41 cellular contexts compared by ENCODE assay signal in genomic region chr1:196381544-196381943, GRCh38.
DNase-seq lines count a peak whose midpoint lies in the region; ATAC-seq, FAIRE-seq and TF ChIP-seq lines count a peak whose summit lies in the region.
"Had no signal": no experiment of that assay in that cellular context is flagged by ENCODE, and none has a peak within 500 bp of the region (broad histone marks: within the 10 kb centered on the region; RNA-seq: fewer than 3 reads in every experiment).

No MANE protein-coding gene starts in this region.

- H3K27ac Mint-ChIP-seq in immature natural killer cell = no peak overlapping the region
- H3K27ac Mint-ChIP-seq: activated CD4-positive, alpha-beta memory T cell treated with anti-CD3 and anti-CD28 coated beads, Interleukin-2, amount 10 ng/mL, durations not matched to agents 7 days and 5 days; activated naive CD4-positive, alpha-beta T cell treated with anti-CD3 and anti-CD28 coated beads, Interleukin-2, amount 50 U/mL, for 24 hours; B cell; brain; CD8-positive, alpha-beta T cell; GM23338; naive B cell; progenitor cell of endocrine pancreas; T-helper 2 cell treated with Interferon-gamma antibody and Interleukin-4, amounts not matched to agents 5 μg/mL and 100 μg/mL, for 36 hours had no signal

- DNase-seq in SJCRH30 (peak; percentile 2 to 42), immature natural killer cell (no peak), pancreas (no peak), caudate nucleus (lab: John Stamatoyannopoulos, UW) (no peak)
- DNase-seq: ACHN; activated CD4-positive, alpha-beta memory T cell treated with anti-CD3 and anti-CD28 coated beads, Interleukin-2, amount 10 ng/mL, durations not matched to agents 7 days and 5 days; activated CD4-positive, alpha-beta T cell treated with anti-CD3 and anti-CD28 coated beads for 1 hour; activated CD8-positive, alpha-beta memory T cell treated with anti-CD3 and anti-CD28 coated beads, Interleukin-2, amount 50 U/mL, for 4 hours; amniotic stem cell; CD8-positive, alpha-beta T cell; cerebellar nuclear complex; dermis blood vessel endothelial cell; EL; head of caudate nucleus; islet precursor cell; left ventricle myocardium superior; mesendoderm; MM.1S; naive B cell; NCI-H1436; NCI-H2081 treated with DMSO at 0.1 percent for 48 hours; NCI-H446 treated with DMSO at 0.1 percent for 48 hours; right lobe of liver; Right ventricle myocardium superior; stimulated activated CD8-positive, alpha-beta memory T cell treated with anti-CD3 and anti-CD28 coated beads, Interleukin-4, amount 100 ng/mL, for 48 hours; stomach; thyroid gland; uterus had no signal

- no peak overlapping the region for H3K4me3 ChIP-seq in SJCRH30
- no peak overlapping the region for H3K4me3 ChIP-seq in pancreas
- H3K4me3 ChIP-seq: GM23338, right lobe of liver, stomach, thyroid gland, uterus had no signal

- H3K4me3 Mint-ChIP-seq in immature natural killer cell = no peak overlapping the region
- H3K4me3 Mint-ChIP-seq: activated CD4-positive, alpha-beta memory T cell treated with anti-CD3 and anti-CD28 coated beads, Interleukin-2, amount 10 ng/mL, durations not matched to agents 7 days and 5 days; activated naive CD4-positive, alpha-beta T cell treated with anti-CD3 and anti-CD28 coated beads, Interleukin-2, amount 50 U/mL, for 24 hours; B cell; brain; CD8-positive, alpha-beta T cell; GM23338; T-helper 2 cell treated with Interferon-gamma antibody and Interleukin-4, amounts not matched to agents 5 μg/mL and 100 μg/mL, for 36 hours had no signal

- no peak overlapping the region for H3K27ac ChIP-seq in SJCRH30
- H3K27ac ChIP-seq in pancreas = no peak overlapping the region
- H3K27ac ChIP-seq in caudate nucleus (ENCODE audit: low read depth, low read length) = no peak overlapping the region
- H3K27ac ChIP-seq: KMS-11, neutrophil, right lobe of liver, stomach, thyroid gland, uterus had no signal

- no peaks in the 10 kb centered on the region for H3K27me3 Mint-ChIP-seq in immature natural killer cell (ENCODE audit: low read depth in 3 of 3)
- H3K27me3 Mint-ChIP-seq: activated CD4-positive, alpha-beta memory T cell treated with anti-CD3 and anti-CD28 coated beads, Interleukin-2, amount 10 ng/mL, durations not matched to agents 7 days and 5 days; activated naive CD4-positive, alpha-beta T cell treated with anti-CD3 and anti-CD28 coated beads, Interleukin-2, amount 50 U/mL, for 24 hours; B cell; brain; naive B cell; progenitor cell of endocrine pancreas had no signal

- no peaks in the 10 kb centered on the region; the same call in 1 of the 2 replicates for H3K4me1 ChIP-seq in SJCRH30
- no peaks in the 10 kb centered on the region for H3K4me1 ChIP-seq in pancreas
- H3K4me1 ChIP-seq: right lobe of liver, stomach, uterus had no signal

- H3K9me3 ChIP-seq in SJCRH30 (replicated peaks) = no peaks in the 10 kb centered on the region
- no peaks in the 10 kb centered on the region for H3K9me3 ChIP-seq in pancreas
- H3K9me3 ChIP-seq: neutrophil, right lobe of liver, stomach, thyroid gland, uterus had no signal

- 86 to 87% methylated on average over 4 of the region's 4 CpGs for WGBS in pancreas, 2 donors

- no peak for FAIRE-seq in pancreas (lab: Jason Lieb, UNC)

- H3K27me3 ChIP-seq in SJCRH30 = no peaks in the 10 kb centered on the region
- H3K27me3 ChIP-seq in pancreas = no peaks in the 10 kb centered on the region
- H3K27me3 ChIP-seq: neutrophil, right lobe of liver, stomach, thyroid gland, uterus had no signal

- ATAC-seq in GM18508 (IDR thresholded peaks at IDR 0.05; ENCODE audit: insufficient read depth, unreplicated experiment) (peak; percentile 53), GM19324 (IDR thresholded peaks at IDR 0.05; ENCODE audit: low FRiP score, unreplicated experiment) (peak; percentile 80), HG03139 (IDR thresholded peaks at IDR 0.05; ENCODE audit: unreplicated experiment) (peak; percentile 98), pancreas (no peak)
- ATAC-seq: CD8-positive, alpha-beta T cell; esophagus mucosa; GM23338; left ventricle myocardium superior; Panc1; right lobe of liver had no signal

- no peak for TF ChIP-seq CTCF in pancreas (IDR thresholded peaks at IDR 0.05)

- H3K36me3 ChIP-seq in SJCRH30 (no peaks in the 10 kb centered on the region), pancreas (no peaks in the 10 kb centered on the region)
- H3K36me3 ChIP-seq: neutrophil, right lobe of liver, stomach, thyroid gland, uterus had no signal

- peaks cover 0 to 17% (median 6%) of the 10 kb centered on the region in 6 donors for H3K9me3 Mint-ChIP-seq in immature natural killer cell
- H3K9me3 Mint-ChIP-seq: activated CD4-positive, alpha-beta memory T cell treated with anti-CD3 and anti-CD28 coated beads, Interleukin-2, amount 10 ng/mL, durations not matched to agents 7 days and 5 days; activated naive CD4-positive, alpha-beta T cell treated with anti-CD3 and anti-CD28 coated beads, Interleukin-2, amount 50 U/mL, for 24 hours; brain; CD8-positive, alpha-beta T cell; GM23338; naive B cell; T-helper 2 cell treated with Interferon-gamma antibody and Interleukin-4, amounts not matched to agents 5 μg/mL and 100 μg/mL, for 36 hours had no signal

- intact Hi-C loops in pancreas (cut with DNase I) = no loop called here

- no peaks in the 10 kb centered on the region for H3K36me3 Mint-ChIP-seq in immature natural killer cell
- H3K36me3 Mint-ChIP-seq: activated naive CD4-positive, alpha-beta T cell treated with anti-CD3 and anti-CD28 coated beads, Interleukin-2, amount 50 U/mL, for 24 hours; brain; CD8-positive, alpha-beta T cell; naive B cell had no signal

- no peaks in the 10 kb centered on the region for H3K4me1 Mint-ChIP-seq in immature natural killer cell
- H3K4me1 Mint-ChIP-seq: activated naive CD4-positive, alpha-beta T cell treated with anti-CD3 and anti-CD28 coated beads, Interleukin-2, amount 50 U/mL, for 24 hours; B cell; naive B cell had no signal

Comparison
In these comparisons a context has a peak if more than half of its experiments do, and no peak if none do; other contexts are left out.
1. ATAC-seq: peak in GM18508 (single experiment), GM19324 (single experiment) and HG03139 (single experiment); none in pancreas (0 of 4).
2. DNase-seq: peak in SJCRH30 (2 of 2); none in immature natural killer cell (0 of 3), pancreas (0 of 6) and caudate nucleus (0 of 61).